ENCODE assay signal across 9 cellular contexts in the genomic region with DNA sequence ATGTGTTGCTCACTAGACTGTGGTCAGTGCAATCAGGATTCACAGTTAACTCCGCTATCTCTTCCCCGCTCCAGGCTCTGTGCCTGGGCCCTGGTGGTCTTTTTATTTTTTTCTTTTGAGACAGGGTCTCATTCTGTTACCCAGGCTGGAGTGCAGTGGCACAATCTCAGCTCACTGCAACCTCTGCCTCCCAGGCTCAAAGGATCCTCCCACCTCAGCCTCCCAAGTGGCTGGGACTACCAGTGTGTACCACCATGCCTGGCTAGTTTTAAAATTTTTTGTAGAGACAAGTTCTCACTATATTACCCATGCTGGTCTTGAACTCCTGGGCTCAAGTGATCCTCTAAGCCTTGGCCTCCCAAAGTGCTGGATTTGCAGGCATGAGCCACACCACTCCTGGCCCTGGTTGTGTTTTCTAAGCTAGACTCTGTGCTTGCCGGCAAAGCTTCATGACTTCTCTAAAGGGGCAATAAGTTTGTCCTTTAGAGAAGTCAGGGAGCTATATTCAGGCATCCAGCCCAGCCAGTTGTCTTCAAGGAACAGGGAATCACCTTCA. TPM values are rescaled to one million over a fixed set of nuclear protein-coding genes. Genes with fewer than 3 reads are reported as not detected.
DNase-seq lines count a peak whose midpoint lies in the region; TF ChIP-seq lines count a peak whose summit lies in the region.
"Had no signal": no experiment of that assay in that cellular context is flagged by ENCODE, and none has a peak within 500 bp of the region (broad histone marks: within the 10 kb centered on the region; RNA-seq: fewer than 3 reads in every experiment).

No MANE protein-coding gene starts in this region.

- H3K36me3 Mint-ChIP-seq in Caco-2 (ENCODE audit: insufficient read depth, unreplicated experiment), result no peaks in the 10 kb centered on the region

- peaks cover 14% of the 10 kb centered on the region for H3K27me3 Mint-ChIP-seq in Caco-2 (ENCODE audit: insufficient read depth, unreplicated experiment)

- intact Hi-C loops in Caco-2 (cut with micrococcal nuclease; ENCODE audit: unreplicated experiment) (no loop called here), sigmoid colon (cut with DNase I) (loop anchor here (2.0 kb wide), 1 partner anchor 55 kb away; no protein-coding TSS in a partner anchor)

- H3K36me3 ChIP-seq in Caco-2 (ENCODE audit: control insufficient read depth, insufficient read depth, low read length) (no peaks in the 10 kb centered on the region), Loucy (ENCODE audit: insufficient read depth, low read length) (no peaks in the 10 kb centered on the region), duodenal mucosa (ENCODE audit: control insufficient read depth in 1 of 2, insufficient read depth in 2 of 2, low read length in 2 of 2) (no peaks in the 10 kb centered on the region), sigmoid colon (no peaks in the 10 kb centered on the region)

- H3K9ac ChIP-seq in Loucy (ENCODE audit: low read depth, low read length, poor library complexity, severe bottlenecking), result peak overlapping the region; percentile 100
- H3K9ac ChIP-seq in duodenal mucosa (ENCODE audit: low read depth in 1 of 2, low read length in 2 of 2), result peak overlapping the region; percentile 64 to 66

- CTCF ChIA-PET in Caco-2 (lab: Charles Lee), result no interaction called here

- no peaks in the 10 kb centered on the region for H3K9me3 Mint-ChIP-seq in Caco-2 (ENCODE audit: unreplicated experiment)

- H2AFZ ChIP-seq in Loucy (ENCODE audit: low read length), result no peak overlapping the region

- TF ChIP-seq POLR2A in sigmoid colon (IDR thresholded peaks at IDR 0.05), result no peak

- no peaks in the 10 kb centered on the region for H3K9me3 ChIP-seq in Caco-2
- H3K9me3 ChIP-seq in Loucy (ENCODE audit: insufficient read depth, low read depth, low read length), result no peaks in the 10 kb centered on the region
- no peaks in the 10 kb centered on the region for H3K9me3 ChIP-seq in duodenal mucosa (ENCODE audit: control insufficient read depth in 1 of 2, low read length in 2 of 2)
- H3K9me3 ChIP-seq in sigmoid colon, result no peaks in the 10 kb centered on the region

- no peaks in the 10 kb centered on the region for H3K4me1 Mint-ChIP-seq in Caco-2 (ENCODE audit: low read depth, unreplicated experiment)

- 52 to 76% methylated on average over 3 of the region's 3 CpGs for WGBS in sigmoid colon, 2 donors

- H3K4me3 ChIP-seq in Caco-2 (ENCODE audit: low read depth, low read length), result no peak overlapping the region
- peak overlapping the region; percentile 95 for H3K4me3 ChIP-seq in Loucy (ENCODE audit: low read length, poor library complexity, severe bottlenecking)
- H3K4me3 ChIP-seq in duodenal mucosa (ENCODE audit: low read depth in 1 of 2, low read length in 2 of 2), result peak overlapping the region; percentile 74 to 81
- H3K4me3 ChIP-seq in sigmoid colon, result peak overlapping the region in 3 of 4 donors; percentile 49 to 73 (median 64)

- no TSS peak for BruUV-seq in Caco-2 (replicated peaks; lab: Mats Ljungman, UMichigan)

- H3K27me3 ChIP-seq in Caco-2 (replicated peaks; ENCODE audit: control insufficient read depth, insufficient read depth, low read length) (no peaks in the 10 kb centered on the region; the same call in 1 of the 2 replicates), Loucy (ENCODE audit: insufficient read depth, low read length, poor library complexity, severe bottlenecking) (peaks cover 4% of the 10 kb centered on the region), duodenal mucosa (ENCODE audit: control insufficient read depth in 1 of 2, insufficient read depth in 2 of 2, low read length in 2 of 2) (peaks cover 5 to 10% of the 10 kb centered on the region in 2 donors), sigmoid colon (no peaks in the 10 kb centered on the region)

- POLR2A ChIA-PET in Caco-2 (lab: Charles Lee), result no interaction called here

- H3K27ac ChIP-seq in duodenal mucosa (ENCODE audit: low read depth, low read length), result peak overlapping the region; percentile 61
- H3K27ac ChIP-seq in sigmoid colon, result peak overlapping the region; percentile 3 to 81 (median 51)

- no peak for TF ChIP-seq EP300 in sigmoid colon (IDR thresholded peaks at IDR 0.05)

- peak overlapping the region; percentile 66 for H3K4me3 Mint-ChIP-seq in Caco-2 (ENCODE audit: unreplicated experiment)

- peaks cover 28% of the 10 kb centered on the region for H4K20me1 ChIP-seq in Loucy (ENCODE audit: insufficient read depth, low read length, poor library complexity, severe bottlenecking)

- no peak overlapping the region for H3K27ac Mint-ChIP-seq in Caco-2 (ENCODE audit: unreplicated experiment)

- no peaks in the 10 kb centered on the region for H3K9me2 ChIP-seq in Loucy (replicated peaks; ENCODE audit: low read depth, low read length)

- H3K4me1 ChIP-seq in Caco-2 (peaks cover 3% of the 10 kb centered on the region; the same call in 1 of the 2 replicates), Loucy (ENCODE audit: insufficient read depth, low read length, poor library complexity, severe bottlenecking) (peaks cover 83% of the 10 kb centered on the region), duodenal mucosa (ENCODE audit: control insufficient read depth in 1 of 2, insufficient read depth in 2 of 2, low read length in 2 of 2) (peaks cover 60 to 66% of the 10 kb centered on the region in 2 donors), sigmoid colon (peaks cover 0 to 24% (median 9%) of the 10 kb centered on the region in 4 donors)

- DNase-seq in Caco-2 (no peak), sigmoid colon (no peak), SW 1271 (lab: John Stamatoyannopoulos, UW) (no peak), cortex of kidney (lab: John Stamatoyannopoulos, UW) (no peak)
- no peak for DNase-seq in activated effector memory CD4-positive, alpha-beta T cell treated with Interleukin-2 at 50 U/mL for 16 hours
- no peak for DNase-seq in effector CD8-positive, alpha-beta T cell (lab: John Stamatoyannopoulos, UW)
- DNase-seq: NCI-H1048 had no signal

- H3K4me2 ChIP-seq in Loucy (ENCODE audit: low read depth, low read length, poor library complexity, severe bottlenecking), result peak overlapping the region; percentile 96

- peaks cover 81% of the 10 kb centered on the region for H3K79me2 ChIP-seq in Loucy (ENCODE audit: insufficient read depth, low read length)

- H3F3A ChIP-seq in Loucy (ENCODE audit: low read depth), result peaks cover 12% of the 10 kb centered on the region; the same call in 1 of the 2 replicates

- TF ChIP-seq CTCF in Caco-2 (IDR thresholded peaks at IDR 0.05; ENCODE audit: insufficient read depth in 1 of 2, low read depth in 1 of 2, low read length in 1 of 2, severe bottlenecking in 1 of 2, unreplicated experiment in 1 of 2) (no peak), Loucy (conservative IDR thresholded peaks at IDR 0.05; ENCODE audit: low read length) (no peak), sigmoid colon (IDR thresholded peaks at IDR 0.05) (no peak)

RNA-seq across cellular contexts. Expression of gene RCSD1, which starts 1.4 kb away (rescaled TPM):
- total RNA-seq in Caco-2 (2022) (not detected in 2 replicates), sigmoid colon (10 to 100 TPM in 1 of 4 donors, 1 to 10 TPM in 3; 8.0 to 19.6 (median 9.6) TPM)
- 10 to 100 TPM in 2 of 3 donors, 1 to 10 TPM in 1; 7.8 to 52.9 (median 10.6) TPM for polyA plus RNA-seq in sigmoid colon
